8 cellular contexts compared by ENCODE assay signal in genomic region chr12:3655331-3655900, GRCh38.
DNase-seq lines count a peak whose midpoint lies in the region; ATAC-seq, FAIRE-seq and TF ChIP-seq lines count a peak whose summit lies in the region.

No MANE protein-coding gene starts in this region.

- peaks cover 0 to 2% of the 10 kb centered on the region in 2 donors for H3K4me1 Mint-ChIP-seq in effector memory CD8-positive, alpha-beta T cell (ENCODE audit: low read depth in 2 of 2)
- H3K4me1 Mint-ChIP-seq in activated T-cell treated with anti-CD3 and anti-CD28 coated beads, Interleukin-2, amount 50 U/mL, for 4 hours (ENCODE audit: low read depth), result no peaks in the 10 kb centered on the region
- H3K4me1 Mint-ChIP-seq in stimulated activated memory B cell treated with anti-CD40 and anti-IgM and Interleukin-4, amounts not matched to agents 10 μg/mL and 1 μg/mL and 100 μg/mL, for 72 hours, result no peaks in the 10 kb centered on the region

- H3K27ac Mint-ChIP-seq in effector memory CD8-positive, alpha-beta T cell, result peak overlapping the region; percentile 20 to 78
- no peak overlapping the region for H3K27ac Mint-ChIP-seq in stimulated activated memory B cell treated with anti-CD40 and anti-IgM and Interleukin-4, amounts not matched to agents 10 μg/mL and 1 μg/mL and 100 μg/mL, for 72 hours

- no peaks in the 10 kb centered on the region for H3K27me3 ChIP-seq in GM06990 (replicated peaks; ENCODE audit: control insufficient read depth, insufficient read depth, low read length)
- H3K27me3 ChIP-seq in psoas muscle (ENCODE audit: insufficient read depth in 3 of 3, low read length in 2 of 3), result no peaks in the 10 kb centered on the region

- 37 to 42% (median 40%) methylated on average over 4 of the region's 4 CpGs for WGBS in psoas muscle, 3 donors

- peak; percentile 41 for ATAC-seq in effector memory CD8-positive, alpha-beta T cell (replicated peaks)
- ATAC-seq in psoas muscle, result peak; percentile 59 to 69 (median 66)
- ATAC-seq in activated T-cell treated with anti-CD3 and anti-CD28 coated beads, Interleukin-2, amount 50 U/mL, for 4 hours, result no peak
- no peak for ATAC-seq in stimulated activated memory B cell treated with anti-CD40 and anti-IgM and Interleukin-4, amounts not matched to agents 10 μg/mL and 1 μg/mL and 100 μg/mL, for 72 hours

- FAIRE-seq in RCC 7860 (lab: Jason Lieb, UNC), result no peak

- TF ChIP-seq CTCF in GM06990 (IDR thresholded peaks at IDR 0.05; ENCODE audit: insufficient read depth, low read length, poor library complexity, severe bottlenecking) (peak; percentile 47), psoas muscle (IDR thresholded peaks at IDR 0.05) (peak; percentile 28)

- no peak overlapping the region for H3K4me3 Mint-ChIP-seq in effector memory CD8-positive, alpha-beta T cell
- H3K4me3 Mint-ChIP-seq in activated T-cell treated with anti-CD3 and anti-CD28 coated beads, Interleukin-2, amount 50 U/mL, for 4 hours, result no peak overlapping the region
- no peak overlapping the region for H3K4me3 Mint-ChIP-seq in stimulated activated memory B cell treated with anti-CD40 and anti-IgM and Interleukin-4, amounts not matched to agents 10 μg/mL and 1 μg/mL and 100 μg/mL, for 72 hours

- H3K9me3 Mint-ChIP-seq in effector memory CD8-positive, alpha-beta T cell, result no peaks in the 10 kb centered on the region
- H3K9me3 Mint-ChIP-seq in activated T-cell treated with anti-CD3 and anti-CD28 coated beads, Interleukin-2, amount 50 U/mL, for 4 hours, result no peaks in the 10 kb centered on the region
- no peaks in the 10 kb centered on the region for H3K9me3 Mint-ChIP-seq in stimulated activated memory B cell treated with anti-CD40 and anti-IgM and Interleukin-4, amounts not matched to agents 10 μg/mL and 1 μg/mL and 100 μg/mL, for 72 hours

- H3K36me3 ChIP-seq in GM06990 (ENCODE audit: control insufficient read depth, insufficient read depth, low read length), result peaks cover 7% of the 10 kb centered on the region
- H3K36me3 ChIP-seq in psoas muscle (ENCODE audit: insufficient read depth in 1 of 2, low read depth in 1 of 2), result no peaks in the 10 kb centered on the region

- H3K9me3 ChIP-seq in psoas muscle, result no peaks in the 10 kb centered on the region

- DNase-seq in 8988T, result peak; percentile 59
- DNase-seq in GM06990 (ENCODE audit: extremely low read depth, insufficient read length), result no peak
- peak; percentile 14 for DNase-seq in NCI-H510A (lab: John Stamatoyannopoulos, UW)
- peak in 1 of 3 experiments; percentile 8 for DNase-seq in effector memory CD8-positive, alpha-beta T cell
- no peak for DNase-seq in psoas muscle
- no peak for DNase-seq in RCC 7860 (ENCODE audit: low spot score)
- DNase-seq in activated T-cell treated with anti-CD3 and anti-CD28 coated beads, Interleukin-2, amount 50 U/mL, for 4 hours, result no peak

- peaks cover 38% of the 10 kb centered on the region for H3K36me3 Mint-ChIP-seq in effector memory CD8-positive, alpha-beta T cell (ENCODE audit: insufficient read depth)
- peaks cover 42% of the 10 kb centered on the region for H3K36me3 Mint-ChIP-seq in activated T-cell treated with anti-CD3 and anti-CD28 coated beads, Interleukin-2, amount 50 U/mL, for 4 hours (ENCODE audit: insufficient read depth)
- H3K36me3 Mint-ChIP-seq in stimulated activated memory B cell treated with anti-CD40 and anti-IgM and Interleukin-4, amounts not matched to agents 10 μg/mL and 1 μg/mL and 100 μg/mL, for 72 hours, result peaks cover 87% of the 10 kb centered on the region

- no peaks in the 10 kb centered on the region for H3K27me3 Mint-ChIP-seq in effector memory CD8-positive, alpha-beta T cell
- H3K27me3 Mint-ChIP-seq in activated T-cell treated with anti-CD3 and anti-CD28 coated beads, Interleukin-2, amount 50 U/mL, for 4 hours (ENCODE audit: low read depth), result no peaks in the 10 kb centered on the region
- H3K27me3 Mint-ChIP-seq in stimulated activated memory B cell treated with anti-CD40 and anti-IgM and Interleukin-4, amounts not matched to agents 10 μg/mL and 1 μg/mL and 100 μg/mL, for 72 hours, result no peaks in the 10 kb centered on the region

- H3K4me3 ChIP-seq in GM06990 (replicated peaks; ENCODE audit: low read depth, low read length) (no peak overlapping the region), psoas muscle (no peak overlapping the region)

- H3K27ac ChIP-seq in psoas muscle, result no peak overlapping the region

- intact Hi-C loops in psoas muscle (cut with DNase I), result loop anchor here (5.0 to 10.0 kb wide), 3 partner anchors 119 to 149 kb away; no protein-coding TSS in a partner anchor

- no peaks in the 10 kb centered on the region for H3K4me1 ChIP-seq in psoas muscle

Comparison
In these comparisons a context has a peak if more than half of its experiments do, and no peak if none do; other contexts are left out.
1. DNase-seq: peak in 8988T (single experiment) and NCI-H510A (single experiment); none in GM06990 (single experiment), psoas muscle (0 of 2), RCC 7860 (single experiment) and activated T-cell treated with anti-CD3 and anti-CD28 coated beads, Interleukin-2, amount 50 U/mL, for 4 hours (single experiment).
2. ATAC-seq: peak in effector memory CD8-positive, alpha-beta T cell (single experiment) and psoas muscle (4 of 4); none in activated T-cell treated with anti-CD3 and anti-CD28 coated beads, Interleukin-2, amount 50 U/mL, for 4 hours (0 of 2) and stimulated activated memory B cell treated with anti-CD40 and anti-IgM and Interleukin-4, amounts not matched to agents 10 μg/mL and 1 μg/mL and 100 μg/mL, for 72 hours (single experiment).